ENCODE assay signal across 8 cellular contexts in genomic region chr7:75358671-75359541, GRCh38. TPM values are rescaled to one million over a fixed set of nuclear protein-coding genes. Genes with fewer than 3 reads are reported as not detected.
DNase-seq lines count a peak whose midpoint lies in the region; ATAC-seq and TF ChIP-seq lines count a peak whose summit lies in the region.
"Not testable (repeated sequence)": the region's sequence is repeated elsewhere in the genome, so short reads cannot be mapped to it uniquely, and the experiment has no call there.

No MANE protein-coding gene starts in this region.

- intact Hi-C loops in right lobe of liver (cut with DNase I) = not testable (repeated sequence)

- not testable (repeated sequence) for H3K36me3 ChIP-seq in right lobe of liver

- H3K27me3 ChIP-seq in AG04450 (ENCODE audit: control insufficient read depth, insufficient read depth, low read length); right lobe of liver: not testable (repeated sequence)

- not testable (repeated sequence) for H3K27me3 Mint-ChIP-seq in activated T-cell treated with anti-CD3 and anti-CD28 coated beads, Interleukin-2, amount 50 U/mL, for 72 hours (ENCODE audit: low read depth)

- peak; percentile 73 for ATAC-seq in GM19438 (IDR thresholded peaks at IDR 0.05; ENCODE audit: low read depth, unreplicated experiment)
- ATAC-seq in HG03045 (IDR thresholded peaks at IDR 0.05; ENCODE audit: unreplicated experiment) = peak; percentile 66
- ATAC-seq in activated T-cell treated with anti-CD3 and anti-CD28 coated beads, Interleukin-2, amount 50 U/mL, for 72 hours (replicated peaks in 1 of 2) = peak; percentile 84 to 87
- ATAC-seq in right lobe of liver = peak; percentile 86 to 92 (median 90)

- DNase-seq in AG04450 (ENCODE audit: low read depth, low spot score) = not testable (repeated sequence)
- DNase-seq in activated T-cell treated with anti-CD3 and anti-CD28 coated beads, Interleukin-2, amount 50 U/mL, for 72 hours = peak; percentile 63 to 65
- peak; percentile 23 for DNase-seq in effector CD4-positive, alpha-beta T cell
- peak; percentile 6 to 60 (median 39) for DNase-seq in right lobe of liver
- DNase-seq in stimulated activated CD4-positive, alpha-beta T cell treated with anti-CD3 and anti-CD28 coated beads, Interleukin-15, amount 100 ng/mL, for 24 hours = peak; percentile 50

- TF ChIP-seq POLR2A in Raji (IDR thresholded peaks at IDR 0.05; ENCODE audit: insufficient read depth, low read depth, low read length) = peak; percentile 50
- not testable (repeated sequence) for TF ChIP-seq POLR2A in right lobe of liver (IDR thresholded peaks at IDR 0.05)

- H3K4me1 Mint-ChIP-seq in activated T-cell treated with anti-CD3 and anti-CD28 coated beads, Interleukin-2, amount 50 U/mL, for 72 hours (ENCODE audit: low read depth) = not testable (repeated sequence)

- POLR2A ChIA-PET in AG04450 (lab: Yijun Ruan, JAX) = not testable (repeated sequence)

- CTCF ChIA-PET in AG04450 (lab: Charles Lee) = not testable (repeated sequence)

- peak overlapping the region; percentile 17 to 49 for H3K4me3 Mint-ChIP-seq in activated T-cell treated with anti-CD3 and anti-CD28 coated beads, Interleukin-2, amount 50 U/mL, for 72 hours

- H3K36me3 Mint-ChIP-seq in activated T-cell treated with anti-CD3 and anti-CD28 coated beads, Interleukin-2, amount 50 U/mL, for 72 hours (ENCODE audit: insufficient read depth in 2 of 2) = not testable (repeated sequence)

- TF ChIP-seq CTCF in AG04450 (IDR thresholded peaks at IDR 0.05; ENCODE audit: low read depth, low read length); right lobe of liver (IDR thresholded peaks at IDR 0.05): not testable (repeated sequence)

- WGBS in right lobe of liver (ENCODE audit: insufficient coverage, low coverage, low lambda C conversion rate, missing lambda C conversion rate) = no CpG with 5 or more reads among the region's 70 CpGs

- H3K4me3 ChIP-seq in AG04450 (ENCODE audit: low read depth, low read length) = peak overlapping the region; percentile 61
- peak overlapping the region in 1 of 3 donors; percentile 53 for H3K4me3 ChIP-seq in right lobe of liver

- not testable (repeated sequence) for H3K27ac ChIP-seq in AG04450 (ENCODE audit: low read depth, low read length)
- peak overlapping the region in 1 of 3 donors; percentile 57 for H3K27ac ChIP-seq in right lobe of liver

- H3K4me1 ChIP-seq in right lobe of liver = not testable (repeated sequence)

- not testable (repeated sequence) for H3K9me3 ChIP-seq in AG04450 (ENCODE audit: control insufficient read depth, insufficient read depth, low read length); right lobe of liver

- H3K27ac Mint-ChIP-seq in activated T-cell treated with anti-CD3 and anti-CD28 coated beads, Interleukin-2, amount 50 U/mL, for 72 hours = not testable (repeated sequence)

- H3K9me3 Mint-ChIP-seq in activated T-cell treated with anti-CD3 and anti-CD28 coated beads, Interleukin-2, amount 50 U/mL, for 72 hours = not testable (repeated sequence)

RNA-seq across cellular contexts. Expression of gene TRIM73, which starts 36.5 kb away (rescaled TPM):
- polyA plus RNA-seq in AG04450 (2011; rRNA removed) = 0.12 and 0.15 TPM in 2 replicates
- 0.14 and 0.48 TPM in 2 replicates for polyA minus RNA-seq in AG04450 (2011; rRNA and poly(A)+ RNA removed)
- total RNA-seq in activated T-cell treated with anti-CD3 and anti-CD28 coated beads, Interleukin-2, amount 50 U/mL, for 72 hours = 10 to 100 TPM; 10.6 to 12.1 TPM
- total RNA-seq in right lobe of liver = 1 to 10 TPM in 4 of 6 experiments, under 1 TPM in 2; 0.31 to 4.7 (median 2.6) TPM
